ENCODE assay signal across 33 cellular contexts in the genomic region with DNA sequence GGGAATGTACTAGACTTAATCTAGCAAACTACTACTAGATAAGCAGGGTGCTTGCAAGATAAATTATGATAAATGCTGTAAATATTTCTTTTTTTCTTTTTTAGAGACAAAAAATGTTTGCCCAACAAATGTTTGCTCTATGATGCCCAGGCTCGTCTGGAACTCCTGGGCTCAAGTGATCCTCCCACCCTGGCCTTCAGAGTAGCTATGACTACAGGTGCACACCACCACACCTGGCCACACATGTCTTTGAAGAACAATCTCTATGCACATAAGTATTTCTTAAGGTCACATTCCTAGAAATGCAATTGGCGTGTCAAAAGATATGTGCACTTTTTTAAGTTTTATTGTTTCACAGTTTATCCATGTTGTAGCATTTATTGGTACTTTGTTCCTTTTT.
"Had no signal": no experiment of that assay in that cellular context is flagged by ENCODE, and none has a peak within 500 bp of the region (broad histone marks: within the 10 kb centered on the region; RNA-seq: fewer than 3 reads in every experiment).

No MANE protein-coding gene starts in this region.

- H3K4me3 Mint-ChIP-seq: activated B cell treated with CpG ODN at 0.5 μM for 24 hours; activated CD8-positive, alpha-beta T cell treated with anti-CD3 and anti-CD28 coated beads for 36 hours; activated naive CD4-positive, alpha-beta T cell treated with anti-CD3 and anti-CD28 coated beads for 36 hours; activated naive CD4-positive, alpha-beta T cell treated with anti-CD3 and anti-CD28 coated beads, Interleukin-2, amount 50 U/mL, for 24 hours; activated T-cell treated with anti-CD3 and anti-CD28 coated beads, Interleukin-2, amount 50 U/mL, for 4 hours; activated T-helper 17 cell treated with anti-CD3 and anti-CD28 coated beads, Interleukin-2, amount 50 U/mL, for 72 hours; central memory CD8-positive, alpha-beta T cell; dendritic cell treated with granulocyte-macrophage colony-stimulating factor and Interleukin-4, amounts not matched to agents 40 ng/mL and 50 ng/mL, for 4 days; endodermal cell; T-helper 2 cell treated with Interferon-gamma antibody and Interleukin-4, amounts not matched to agents 5 μg/mL and 100 μg/mL, for 36 hours had no signal

- FAIRE-seq: astrocyte, bronchial epithelial cell had no signal

- H3K27ac ChIP-seq: brain microvascular endothelial cell, coronary artery, dorsolateral prefrontal cortex, esophagus muscularis mucosa, foreskin keratinocyte, gastrocnemius medialis, heart left ventricle, WERI-Rb-1 had no signal

- H3K27me3 ChIP-seq: brain microvascular endothelial cell, dorsolateral prefrontal cortex, esophagus muscularis mucosa, gastrocnemius medialis, heart left ventricle had no signal

- H3K4me3 ChIP-seq: coronary artery, dorsolateral prefrontal cortex, esophagus muscularis mucosa, gastrocnemius medialis, heart left ventricle had no signal

- H3K36me3 ChIP-seq: esophagus muscularis mucosa, gastrocnemius medialis, WERI-Rb-1 had no signal

- H3K9me3 ChIP-seq: esophagus muscularis mucosa, gastrocnemius medialis had no signal

- H3K4me1 ChIP-seq: foreskin keratinocyte, gastrocnemius medialis, heart left ventricle had no signal

- H3K27ac Mint-ChIP-seq: activated B cell treated with CpG ODN at 0.5 μM for 24 hours; activated CD8-positive, alpha-beta T cell treated with anti-CD3 and anti-CD28 coated beads for 36 hours; activated naive CD4-positive, alpha-beta T cell treated with anti-CD3 and anti-CD28 coated beads for 36 hours; activated T-helper 17 cell treated with anti-CD3 and anti-CD28 coated beads, Interleukin-2, amount 50 U/mL, for 72 hours; dendritic cell treated with granulocyte-macrophage colony-stimulating factor and Interleukin-4, amounts not matched to agents 40 ng/mL and 50 ng/mL, for 4 days; endodermal cell had no signal

- H3K27me3 Mint-ChIP-seq: activated B cell treated with CpG ODN at 0.5 μM for 24 hours; activated CD8-positive, alpha-beta T cell treated with anti-CD3 and anti-CD28 coated beads for 36 hours; activated naive CD4-positive, alpha-beta T cell treated with anti-CD3 and anti-CD28 coated beads, Interleukin-2, amount 50 U/mL, for 24 hours; activated T-helper 17 cell treated with anti-CD3 and anti-CD28 coated beads, Interleukin-2, amount 50 U/mL, for 72 hours; central memory CD8-positive, alpha-beta T cell; dendritic cell treated with granulocyte-macrophage colony-stimulating factor and Interleukin-4, amounts not matched to agents 40 ng/mL and 50 ng/mL, for 4 days; T-helper 17 cell had no signal

- H3K4me1 Mint-ChIP-seq: endodermal cell had no signal

- ATAC-seq: activated CD4-positive, CD25-positive, alpha-beta regulatory T cell treated with anti-CD3 and anti-CD28 coated beads, Interleukin-2, amount 50 U/mL, for 24 hours; activated CD8-positive, alpha-beta T cell treated with anti-CD3 and anti-CD28 coated beads for 36 hours; activated T-cell treated with anti-CD3 and anti-CD28 coated beads, Interleukin-2, amount 50 U/mL, for 4 hours; activated T-helper 17 cell treated with anti-CD3 and anti-CD28 coated beads, Interleukin-2, amount 50 U/mL, for 72 hours; foreskin keratinocyte; gastrocnemius medialis; heart left ventricle; T-helper 17 cell had no signal

- H3K9me3 Mint-ChIP-seq: activated naive CD4-positive, alpha-beta T cell treated with anti-CD3 and anti-CD28 coated beads, Interleukin-2, amount 50 U/mL, for 24 hours; activated T-helper 17 cell treated with anti-CD3 and anti-CD28 coated beads, Interleukin-2, amount 50 U/mL, for 72 hours; central memory CD8-positive, alpha-beta T cell; dendritic cell treated with granulocyte-macrophage colony-stimulating factor and Interleukin-4, amounts not matched to agents 40 ng/mL and 50 ng/mL, for 4 days; endodermal cell had no signal

- DNase-seq: activated B cell treated with CpG ODN at 0.5 μM for 24 hours; activated CD4-positive, alpha-beta T cell treated with anti-CD3 and anti-CD28 coated beads for 48 hours; activated CD4-positive, alpha-beta T cell treated with anti-CD3 and anti-CD28 coated beads, Interleukin-2, amount 50 U/mL, for 1 hour; activated CD4-positive, alpha-beta T cell treated with anti-CD3 and anti-CD28 coated beads, Interleukin-2, amount 50 U/mL, for 48 hours; activated CD8-positive, alpha-beta memory T cell treated with anti-CD3 and anti-CD28 coated beads for 24 hours; activated CD8-positive, alpha-beta T cell treated with anti-CD3 and anti-CD28 coated beads for 36 hours; activated effector memory CD4-positive, alpha-beta T cell treated with Interleukin-2 at 50 U/mL for 16 hours; activated naive CD4-positive, alpha-beta T cell treated with anti-CD3 and anti-CD28 coated beads for 36 hours; activated T-cell treated with anti-CD3 and anti-CD28 coated beads, Interleukin-2, amount 50 U/mL, for 4 hours; amniotic stem cell; anterior cingulate cortex; brain microvascular endothelial cell; dorsolateral prefrontal cortex; effector memory CD4-positive, alpha-beta T cell; endodermal cell; erythroblast; foreskin keratinocyte; gastrocnemius medialis; glutamatergic neuron; heart left ventricle; T-helper 17 cell; T1000; WERI-Rb-1 had no signal
